ENCODE assay signal across 22 cellular contexts in the genomic region with DNA sequence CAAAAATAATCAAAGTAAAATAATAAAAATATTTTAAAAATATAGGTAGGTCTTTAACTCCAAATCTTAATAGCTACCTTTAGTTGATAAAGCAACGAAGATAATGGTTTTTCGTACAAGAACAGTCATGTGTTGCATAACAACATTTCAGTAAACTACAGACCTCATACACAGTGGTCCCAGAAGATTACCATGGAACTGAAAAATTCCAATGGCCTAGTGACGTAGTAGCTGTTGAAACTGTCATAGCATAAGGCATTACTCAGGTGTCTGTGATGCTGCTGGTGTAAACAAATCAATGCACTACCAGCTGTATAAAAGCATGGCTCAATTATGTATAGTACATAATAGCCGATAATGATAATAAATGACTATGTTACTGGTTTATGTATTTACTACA.
"Had no signal": no experiment of that assay in that cellular context is flagged by ENCODE, and none has a peak within 500 bp of the region (broad histone marks: within the 10 kb centered on the region; RNA-seq: fewer than 3 reads in every experiment).

No MANE protein-coding gene starts in this region.

- H3K27me3 Mint-ChIP-seq: activated CD4-positive, alpha-beta memory T cell treated with anti-CD3 and anti-CD28 coated beads for 36 hours; activated CD4-positive, alpha-beta T cell treated with anti-CD3 and anti-CD28 coated beads, Interleukin-2, amount 10 ng/mL, durations not matched to agents 7 days and 5 days; activated naive CD8-positive, alpha-beta T cell; activated T-helper 17 cell treated with anti-CD3 and anti-CD28 coated beads, Interleukin-2, amount 50 U/mL, for 72 hours had no signal

- ATAC-seq: activated T-helper 17 cell treated with anti-CD3 and anti-CD28 coated beads, Interleukin-2, amount 50 U/mL, for 72 hours had no signal

- H3K4me3 Mint-ChIP-seq: activated CD4-positive, alpha-beta memory T cell treated with anti-CD3 and anti-CD28 coated beads for 36 hours; activated CD4-positive, alpha-beta T cell treated with anti-CD3 and anti-CD28 coated beads, Interleukin-2, amount 10 ng/mL, durations not matched to agents 7 days and 5 days; activated naive CD4-positive, alpha-beta T cell treated with anti-CD3 and anti-CD28 coated beads for 36 hours; activated naive CD8-positive, alpha-beta T cell; activated T-helper 17 cell treated with anti-CD3 and anti-CD28 coated beads, Interleukin-2, amount 50 U/mL, for 72 hours had no signal

- DNase-seq: activated CD4-positive, alpha-beta memory T cell treated with anti-CD3 and anti-CD28 coated beads for 36 hours; activated CD4-positive, alpha-beta T cell treated with anti-CD3 and anti-CD28 coated beads, Interleukin-2, amount 10 ng/mL, durations not matched to agents 7 days and 5 days; activated CD4-positive, CD25-positive, alpha-beta regulatory T cell; activated gamma-delta T cell; activated naive CD4-positive, alpha-beta T cell treated with anti-CD3 and anti-CD28 coated beads for 36 hours; activated T-cell treated with anti-CD3 and anti-CD28 coated beads for 4 hours; activated T-cell treated with anti-CD3 and anti-CD28 coated beads, Interleukin-2, amount 50 U/mL, for 48 hours; brain microvascular endothelial cell; KG1; NCI-H1048; NCI-H146; NCI-H187 treated with DMSO at 0.1 percent for 48 hours; NCI-H2081 treated with DMSO at 0.1 percent for 48 hours; NCI-H226; NCI-H526 treated with DMSO at 0.1 percent for 48 hours; NCI-H82; T-helper 1 cell had no signal

- H3K27me3 ChIP-seq: brain microvascular endothelial cell, cardiac muscle cell had no signal

- H3K4me3 ChIP-seq: cardiac muscle cell, SK-N-MC had no signal

- H3K27ac Mint-ChIP-seq: activated CD4-positive, alpha-beta memory T cell treated with anti-CD3 and anti-CD28 coated beads for 36 hours; activated CD4-positive, alpha-beta T cell treated with anti-CD3 and anti-CD28 coated beads, Interleukin-2, amount 10 ng/mL, durations not matched to agents 7 days and 5 days; activated naive CD4-positive, alpha-beta T cell treated with anti-CD3 and anti-CD28 coated beads for 36 hours; activated naive CD8-positive, alpha-beta T cell; activated T-helper 17 cell treated with anti-CD3 and anti-CD28 coated beads, Interleukin-2, amount 50 U/mL, for 72 hours had no signal

- H3K27ac ChIP-seq: brain microvascular endothelial cell, cardiac muscle cell, SK-N-MC, VCaP had no signal

- H3K36me3 ChIP-seq: brain microvascular endothelial cell, cardiac muscle cell had no signal
